Comparison of ENCODE assay signal across 13 cellular contexts in the genomic region with DNA sequence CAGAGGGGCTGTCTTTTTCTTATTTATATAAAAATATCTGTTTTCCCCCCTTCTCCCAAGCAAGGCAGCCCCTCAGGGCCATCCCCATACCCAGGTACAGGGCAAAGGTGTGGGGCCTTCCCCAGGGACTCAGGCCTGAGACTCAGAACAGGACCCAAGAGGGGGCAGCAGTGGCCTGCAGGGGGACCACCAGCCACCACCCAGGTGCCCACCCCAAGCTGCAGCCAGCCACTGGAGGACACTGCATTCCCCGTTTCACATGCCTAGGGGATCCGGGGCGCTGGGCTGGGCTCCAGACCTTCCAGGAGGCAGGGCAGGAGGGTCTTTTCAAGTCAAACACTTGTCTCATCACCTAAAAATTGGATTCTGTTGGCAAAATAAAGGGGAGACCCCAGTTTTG.
"Had no signal": no experiment of that assay in that cellular context is flagged by ENCODE, and none has a peak within 500 bp of the region (broad histone marks: within the 10 kb centered on the region; RNA-seq: fewer than 3 reads in every experiment).

No MANE protein-coding gene starts in this region.

- H3K4me3 ChIP-seq: prostate gland, sigmoid colon, spleen, stomach, testis, upper lobe of left lung had no signal

- H3K4me1 ChIP-seq: testis had no signal

- H3K27me3 ChIP-seq: sigmoid colon, spleen, stomach, testis, upper lobe of left lung had no signal

- DNase-seq: activated CD4-positive, alpha-beta T cell treated with anti-CD3 and anti-CD28 coated beads, Interleukin-2, amount 10 ng/mL, durations not matched to agents 7 days and 5 days; activated naive CD8-positive, alpha-beta T cell treated with anti-CD3 and anti-CD28 coated beads, Interleukin-2, amount 10 ng/mL, durations not matched to agents 7 days and 5 days; anterior cingulate cortex; dermis blood vessel endothelial cell; kidney glomerular epithelial cell; left ventricle myocardium superior; mesenchymal stem cell; sigmoid colon; spleen; stomach; testis had no signal

- H3K27ac ChIP-seq: prostate gland, sigmoid colon, spleen, stomach, testis, upper lobe of left lung had no signal

- H3K9me3 ChIP-seq: prostate gland, sigmoid colon, spleen, stomach, testis, upper lobe of left lung had no signal

- H3K36me3 ChIP-seq: prostate gland, sigmoid colon had no signal
